14 cellular contexts compared by ENCODE assay signal in the genomic region with DNA sequence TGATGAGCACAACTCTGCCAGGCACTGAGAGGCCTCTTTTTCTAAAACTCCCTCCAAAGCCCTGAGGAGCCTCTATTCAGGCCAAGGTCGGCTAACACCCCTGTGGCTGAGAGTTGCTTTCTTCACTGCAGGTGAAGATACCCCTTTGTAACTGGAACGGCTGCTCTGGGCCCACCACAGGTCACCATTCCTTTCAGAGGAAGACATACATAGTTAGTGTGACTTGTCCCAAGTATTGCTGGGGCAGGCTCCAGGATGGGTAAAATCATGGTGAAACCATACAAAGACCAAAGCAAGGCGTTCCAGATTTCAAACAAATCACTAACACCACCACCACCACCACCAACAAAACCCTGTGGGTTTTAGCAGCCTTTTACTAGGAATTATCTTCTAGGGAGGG. TPM values are rescaled to one million over a fixed set of nuclear protein-coding genes. Genes with fewer than 3 reads are reported as not detected.
DNase-seq lines count a peak whose midpoint lies in the region; ATAC-seq, FAIRE-seq and TF ChIP-seq lines count a peak whose summit lies in the region.
"Had no signal": no experiment of that assay in that cellular context is flagged by ENCODE, and none has a peak within 500 bp of the region (broad histone marks: within the 10 kb centered on the region; RNA-seq: fewer than 3 reads in every experiment).

No MANE protein-coding gene starts in this region.

- TF ChIP-seq EP300 in SK-N-SH (IDR thresholded peaks at IDR 0.05; ENCODE audit: borderline replicate concordance in 1 of 2, low read depth in 1 of 2, low read length in 1 of 2): no peak

- no peaks in the 10 kb centered on the region for H4K20me1 ChIP-seq in Karpas-422 (ENCODE audit: insufficient read depth, low read depth, low read length)
- H4K20me1 ChIP-seq in SK-N-SH (ENCODE audit: insufficient read depth): no peaks in the 10 kb centered on the region
- H4K20me1 ChIP-seq: BLaER1 had no signal

- CTCF ChIA-PET in SK-N-SH (lab: Yijun Ruan, JAX): interaction anchor here (0.6 to 18.9 kb wide), 37 partner anchors 8 to 1301 kb away, joined by 3 to 467 read pairs (median 5); a partner anchor contains a TSS

- no peak for ATAC-seq in GM18519 (IDR thresholded peaks at IDR 0.05; ENCODE audit: low FRiP score, unreplicated experiment)

- no peak for TF ChIP-seq RAD21 in SK-N-SH (IDR thresholded peaks at IDR 0.05; ENCODE audit: low read length)

- H3K27ac ChIP-seq in Karpas-422 (ENCODE audit: low read length) (no peak overlapping the region), SK-N-SH (ENCODE audit: low read depth in 2 of 2, low read length in 1 of 2) (no peak overlapping the region), neuronal stem cell (replicated peaks; ENCODE audit: low read length) (no peak overlapping the region), uterus (peak overlapping the region; percentile 26 to 54)
- H3K27ac ChIP-seq: BLaER1 had no signal

- H3K4me2 ChIP-seq in Karpas-422 (ENCODE audit: low read depth, low read length, poor library complexity, severe bottlenecking) (peak overlapping the region; percentile 9), SK-N-SH (no peak overlapping the region), neuronal stem cell (ENCODE audit: insufficient read depth, low read length, poor library complexity, severe bottlenecking) (no peak overlapping the region)
- H3K4me2 ChIP-seq: A549, BLaER1 had no signal

- H3K79me2 ChIP-seq in Karpas-422 (ENCODE audit: low read length) (no peaks in the 10 kb centered on the region), SK-N-SH (ENCODE audit: insufficient read depth) (no peaks in the 10 kb centered on the region)

- DNase-seq in Karpas-422 (no peak), SK-N-SH (peak; percentile 3), neuronal stem cell (ENCODE audit: low spot score) (no peak), uterus (no peak), lower leg skin (ENCODE audit: low spot score in 2 of 2) (no peak), GM19239 (ENCODE audit: insufficient read length, low spot score) (no peak)

- H3K9ac ChIP-seq in Karpas-422 (ENCODE audit: low read length) (no peak overlapping the region), SK-N-SH (no peak overlapping the region), neuronal stem cell (ENCODE audit: low read depth, low read length, poor library complexity) (no peak overlapping the region)
- H3K9ac ChIP-seq: BLaER1 had no signal

- H3K18ac ChIP-seq in neuronal stem cell (ENCODE audit: low read length): no peak overlapping the region

- H3K36me3 ChIP-seq in Karpas-422 (ENCODE audit: insufficient read depth, low read length) (no peaks in the 10 kb centered on the region), SK-N-SH (replicated peaks in 1 of 2; ENCODE audit: control insufficient read depth in 1 of 2, insufficient read depth in 2 of 2, low read length in 1 of 2) (no peaks in the 10 kb centered on the region), neuronal stem cell (replicated peaks in 1 of 2; ENCODE audit: control insufficient read depth in 2 of 2, insufficient read depth in 2 of 2, low read length in 2 of 2) (no peaks in the 10 kb centered on the region), uterus (no peaks in the 10 kb centered on the region)
- H3K36me3 ChIP-seq: BLaER1, HAP-1 had no signal

- H3F3A ChIP-seq in SK-N-SH (replicated peaks; ENCODE audit: insufficient read depth): no peaks in the 10 kb centered on the region

- H3K9me2 ChIP-seq in Karpas-422 (replicated peaks; ENCODE audit: insufficient read depth, low read length) (no peaks in the 10 kb centered on the region), SK-N-SH (no peaks in the 10 kb centered on the region)

- H3K27me3 ChIP-seq in Karpas-422 (ENCODE audit: low read length) (no peaks in the 10 kb centered on the region), SK-N-SH (ENCODE audit: insufficient read depth) (no peaks in the 10 kb centered on the region), neuronal stem cell (ENCODE audit: control insufficient read depth in 3 of 3, insufficient read depth in 3 of 3, low read depth in 1 of 3, low read length in 3 of 3) (no peaks in the 10 kb centered on the region), uterus (no peaks in the 10 kb centered on the region)
- H3K27me3 ChIP-seq: BLaER1 had no signal

- H2AFZ ChIP-seq in Karpas-422 (ENCODE audit: low read length): 0 out of 2 replicates have a peak overlapping the region, but pooled peaks have one; percentile 30
- no peak overlapping the region for H2AFZ ChIP-seq in SK-N-SH (ENCODE audit: low read depth)
- peak overlapping the region; percentile 60 for H2AFZ ChIP-seq in neuronal stem cell (ENCODE audit: low read length)

- no peak overlapping the region for H2BK15ac ChIP-seq in neuronal stem cell (ENCODE audit: low read length)

- TF ChIP-seq POLR2A in uterus (IDR thresholded peaks at IDR 0.05) (no peak), lower leg skin (IDR thresholded peaks at IDR 0.05) (no peak)

- no peak overlapping the region for H2BK120ac ChIP-seq in neuronal stem cell (ENCODE audit: low read depth, low read length)

- H3K23ac ChIP-seq in neuronal stem cell (ENCODE audit: low read depth, low read length, poor library complexity): no peak overlapping the region

- FAIRE-seq in GM19239 (lab: Jason Lieb, UNC): no peak
- FAIRE-seq: HTR-8/SVneo had no signal

- H3K14ac ChIP-seq in neuronal stem cell (ENCODE audit: low read length): no peak overlapping the region

- H2AK5ac ChIP-seq in neuronal stem cell (ENCODE audit: low read depth, low read length): no peak overlapping the region

- no peak overlapping the region for H2BK12ac ChIP-seq in neuronal stem cell (ENCODE audit: low read length)

- no peak overlapping the region for H3K4me3 ChIP-seq in Karpas-422 (ENCODE audit: low read length)
- no peak overlapping the region for H3K4me3 ChIP-seq in SK-N-SH (ENCODE audit: low read depth in 2 of 2, low read length in 1 of 2)
- H3K4me3 ChIP-seq in neuronal stem cell (ENCODE audit: low read length in 2 of 2): no peak overlapping the region
- H3K4me3 ChIP-seq in uterus: no peak overlapping the region
- H3K4me3 ChIP-seq in lower leg skin (ENCODE audit: low read depth, poor library complexity, severe bottlenecking): no peak overlapping the region
- H3K4me3 ChIP-seq: A549, BLaER1, HAP-1 had no signal

- no peaks in the 10 kb centered on the region for H3K79me1 ChIP-seq in neuronal stem cell (ENCODE audit: low read depth, low read length)

- POLR2A ChIA-PET in SK-N-SH (lab: Yijun Ruan, JAX): interaction anchor here (1.3 kb wide), 1 partner anchor 118 kb away, joined by 6 read pairs; no protein-coding TSS in a partner anchor

- H2BK5ac ChIP-seq in neuronal stem cell (ENCODE audit: low read length): no peak overlapping the region

- no peak overlapping the region for H4K8ac ChIP-seq in neuronal stem cell (ENCODE audit: low read depth, low read length)

- H3K4me1 ChIP-seq in Karpas-422 (ENCODE audit: low read length) (peaks cover 8% of the 10 kb centered on the region), SK-N-SH (ENCODE audit: control insufficient read depth in 1 of 2, insufficient read depth in 2 of 2, low read depth in 1 of 2, low read length in 1 of 2) (no peaks in the 10 kb centered on the region), neuronal stem cell (ENCODE audit: control insufficient read depth in 2 of 2, insufficient read depth in 1 of 2, low read depth in 1 of 2, low read length in 2 of 2) (no peaks in the 10 kb centered on the region), uterus (no peaks in the 10 kb centered on the region)
- H3K4me1 ChIP-seq: BLaER1, Caco-2, HAP-1 had no signal

- TF ChIP-seq CTCF in SK-N-SH (IDR thresholded peaks at IDR 0.05) (no peak), uterus (IDR thresholded peaks at IDR 0.05) (no peak), lower leg skin (IDR thresholded peaks at IDR 0.05) (no peak)

- WGBS in SK-N-SH (ENCODE audit: low lambda C conversion rate): 94% methylated on average over 1 of the region's 3 CpGs
- no CpG with 5 or more reads among the region's 3 CpGs for WGBS in neuronal stem cell (ENCODE audit: extremely low coverage in 2 of 2, insufficient read length in 2 of 2, insufficient replicate concordance in 1 of 2), 2 donors
- WGBS in lower leg skin, 2 donors: 88 to 90% methylated on average over 3 of the region's 3 CpGs

- intact Hi-C loops in uterus (cut with DNase I; ENCODE audit: low total_unique reads): loop anchor here (2.0 kb wide), 1 partner anchor 118 kb away; no protein-coding TSS in a partner anchor
- intact Hi-C loops in lower leg skin (cut with DNase I; ENCODE audit: low total_unique reads): loop anchor here (5.0 kb wide), 1 partner anchor 118 kb away; no protein-coding TSS in a partner anchor

- H4K91ac ChIP-seq in neuronal stem cell (ENCODE audit: low read depth, low read length, poor library complexity): no peak overlapping the region

- H3K4ac ChIP-seq in neuronal stem cell (ENCODE audit: low read length): no peak overlapping the region

- H3K9me3 ChIP-seq in Karpas-422 (ENCODE audit: low read length): no peaks in the 10 kb centered on the region
- no peaks in the 10 kb centered on the region for H3K9me3 ChIP-seq in SK-N-SH
- no peaks in the 10 kb centered on the region for H3K9me3 ChIP-seq in neuronal stem cell (replicated peaks in 1 of 2; ENCODE audit: control insufficient read depth in 2 of 2, insufficient read depth in 1 of 2, low read depth in 1 of 2, low read length in 2 of 2)
- no peaks in the 10 kb centered on the region for H3K9me3 ChIP-seq in uterus
- H3K9me3 ChIP-seq: A549, BLaER1, Caco-2, HAP-1 had no signal

TF ChIP-seq in SK-N-SH, 30 proteins besides CTCF, POLR2A, EP300 and RAD21 (continues in another document):
- TF ChIP-seq RCOR1 (IDR thresholded peaks at IDR 0.05; ENCODE audit: low read length) (no peak), NRF1 (IDR thresholded peaks at IDR 0.05; ENCODE audit: low read depth, low read length) (no peak)

RNA-seq across cellular contexts. Expression of a gene that starts 36.8 kb away (rescaled TPM):
- 22.6 and 28.7 TPM in 2 replicates for total RNA-seq in Karpas-422 (2014; rRNA removed; shearing (Covaris generic); ENCODE audit: low replicate concordance)
- polyA plus RNA-seq in SK-N-SH (2012; rRNA removed): 17.6 and 20.0 TPM in 2 replicates
- polyA plus RNA-seq in SK-N-SH (2012; cell fraction: cytosol; rRNA removed): 13.6 and 16.4 TPM in 2 replicates
- polyA plus RNA-seq in SK-N-SH (2012; cell fraction: nucleus; rRNA removed): 14.5 and 20.3 TPM in 2 replicates
- 17.5 TPM for polyA plus RNA-seq in neuronal stem cell (2013, experiment 1 of 2)
- polyA plus RNA-seq in neuronal stem cell (2013, experiment 2 of 2): 16.7 TPM
- total RNA-seq in uterus: 10 to 100 TPM in 3 of 4 donors, under 1 TPM in 1; 0.88 to 38.4 (median 18.9) TPM
- 1 to 10 TPM in 2 of 4 donors, under 1 TPM in 2; 0.66 to 5.5 (median 2.4) TPM for total RNA-seq in lower leg skin
- total RNA-seq: Caco-2 had no signal

RNA-seq across cellular contexts. Expression of a gene that starts 58.4 kb away (rescaled TPM):
- total RNA-seq in Karpas-422 (2014; rRNA removed; shearing (Covaris generic); ENCODE audit: low replicate concordance): not detected in 2 replicates
- polyA plus RNA-seq in SK-N-SH (2012; rRNA removed): 2.0 and 2.4 TPM in 2 replicates
- polyA plus RNA-seq in SK-N-SH (2012; cell fraction: cytosol; rRNA removed): 2.0 and 2.1 TPM in 2 replicates
- 5.3 and 6.6 TPM in 2 replicates for polyA plus RNA-seq in SK-N-SH (2012; cell fraction: nucleus; rRNA removed)
- polyA plus RNA-seq in neuronal stem cell (2013, experiment 1 of 2): 0.32 TPM
- 0.39 TPM for polyA plus RNA-seq in neuronal stem cell (2013, experiment 2 of 2)
- 100 to 1,000 TPM in 1 of 4 donors, 10 to 100 TPM in 3; 27.9 to 188 (median 58.5) TPM for total RNA-seq in uterus
- 1 to 10 TPM in 2 of 4 donors, under 1 TPM in 2; 0.38 to 2.6 (median 1.1) TPM for total RNA-seq in lower leg skin
- total RNA-seq: Caco-2, HepG2 had no signal
- polyA plus RNA-seq: CD8-positive, alpha-beta memory T cell; HepG2 had no signal

Comparison
In these comparisons a context has a peak if more than half of its experiments do, and no peak if none do; other contexts are left out.
1. H3K27ac ChIP-seq: peak in uterus (2 of 2); none in Karpas-422 (single experiment), SK-N-SH (0 of 2) and neuronal stem cell (single experiment).
2. RNA of a gene that starts 58.4 kb away (total RNA-seq): 27.9 to 188 TPM in uterus; 0.38 to 2.6 TPM in lower leg skin and not detected in Karpas-422; every median in the first group is over 4 times any median in the second.